ENCODE assay signal across 22 cellular contexts in the genomic region with DNA sequence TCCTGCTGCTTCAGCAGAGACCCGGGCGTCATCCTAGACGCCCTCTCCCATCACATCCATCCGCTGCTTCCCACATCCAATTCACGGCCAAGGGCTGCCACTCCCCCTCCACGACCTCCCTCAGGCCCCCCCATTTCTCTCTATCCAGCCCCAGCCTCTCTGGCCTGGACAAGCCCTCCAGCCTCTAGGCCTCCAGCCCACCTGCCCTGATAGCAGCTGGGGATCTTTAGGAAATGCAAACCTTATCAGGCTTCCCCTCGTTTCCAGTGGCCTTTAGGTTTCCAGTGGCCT. TPM values are rescaled to one million over a fixed set of nuclear protein-coding genes. Genes with fewer than 3 reads are reported as not detected.
DNase-seq lines count a peak whose midpoint lies in the region; ATAC-seq, FAIRE-seq and TF ChIP-seq lines count a peak whose summit lies in the region.
"Had no signal": no experiment of that assay in that cellular context is flagged by ENCODE, and none has a peak within 500 bp of the region (broad histone marks: within the 10 kb centered on the region; RNA-seq: fewer than 3 reads in every experiment).

No MANE protein-coding gene starts in this region.

- H3K9me3 ChIP-seq in right lobe of liver (no peaks in the 10 kb centered on the region), HepG2 (ENCODE audit: low read length) (no peaks in the 10 kb centered on the region), endodermal cell (ENCODE audit: control insufficient read depth, low read length) (no peaks in the 10 kb centered on the region), neuronal stem cell (replicated peaks in 1 of 2; ENCODE audit: control insufficient read depth in 2 of 2, insufficient read depth in 1 of 2, low read depth in 1 of 2, low read length in 2 of 2) (no peaks in the 10 kb centered on the region), upper lobe of right lung (no peaks in the 10 kb centered on the region), small intestine (ENCODE audit: control insufficient read depth, low read depth) (peaks cover 2% of the 10 kb centered on the region)
- H3K9me3 ChIP-seq: BLaER1 treated with 17β-estradiol and CSF1 and Interleukin-3, amounts not matched to agents 10 nM and 100 nM; HAP-1 had no signal

- H4K8ac ChIP-seq in neuronal stem cell (ENCODE audit: low read depth, low read length): no peak overlapping the region

- H3K27ac ChIP-seq in right lobe of liver (no peak overlapping the region), HepG2 (ENCODE audit: extremely low read length, insufficient read depth, low read length) (no peak overlapping the region), endodermal cell (ENCODE audit: low read depth, low read length) (no peak overlapping the region), neuronal stem cell (replicated peaks; ENCODE audit: low read length) (no peak overlapping the region), upper lobe of right lung (no peak overlapping the region), small intestine (ENCODE audit: low read depth in 1 of 2, low read length in 1 of 2) (no peak overlapping the region)
- H3K27ac ChIP-seq: BLaER1 treated with 17β-estradiol and CSF1 and Interleukin-3, amounts not matched to agents 10 nM and 100 nM had no signal

- no peak overlapping the region for H2BK5ac ChIP-seq in neuronal stem cell (ENCODE audit: low read length)

- no peaks in the 10 kb centered on the region for H4K20me1 ChIP-seq in HepG2 (ENCODE audit: insufficient read depth, low read length)

- H3K4me1 ChIP-seq in right lobe of liver: no peaks in the 10 kb centered on the region
- no peaks in the 10 kb centered on the region for H3K4me1 ChIP-seq in HepG2 (ENCODE audit: insufficient read depth, low read length)
- no peaks in the 10 kb centered on the region for H3K4me1 ChIP-seq in endodermal cell (ENCODE audit: control insufficient read depth, insufficient read depth, low read length)
- peaks cover 6 to 11% of the 10 kb centered on the region in 2 donors for H3K4me1 ChIP-seq in neuronal stem cell (ENCODE audit: control insufficient read depth in 2 of 2, insufficient read depth in 1 of 2, low read depth in 1 of 2, low read length in 2 of 2)
- H3K4me1 ChIP-seq in upper lobe of right lung: no peaks in the 10 kb centered on the region
- no peaks in the 10 kb centered on the region for H3K4me1 ChIP-seq in small intestine (ENCODE audit: control insufficient read depth in 2 of 2, insufficient read depth in 1 of 2, low read depth in 1 of 2, low read length in 1 of 2)
- H3K4me1 ChIP-seq: HAP-1 had no signal

- no peak overlapping the region for H3K9ac ChIP-seq in HepG2 (ENCODE audit: insufficient read depth, low read depth, low read length)
- no peak overlapping the region for H3K9ac ChIP-seq in endodermal cell (ENCODE audit: extremely low read depth, low read length, poor library complexity, severe bottlenecking)
- H3K9ac ChIP-seq in neuronal stem cell (ENCODE audit: low read depth, low read length, poor library complexity): no peak overlapping the region
- H3K9ac ChIP-seq: BLaER1 treated with 17β-estradiol and CSF1 and Interleukin-3, amounts not matched to agents 10 nM and 100 nM had no signal

- H3K27me3 ChIP-seq in right lobe of liver (no peaks in the 10 kb centered on the region), HepG2 (ENCODE audit: control insufficient read depth in 1 of 2, insufficient read depth in 2 of 2, low read length in 2 of 2) (no peaks in the 10 kb centered on the region), endodermal cell (ENCODE audit: control insufficient read depth, insufficient read depth, low read length, poor library complexity, severe bottlenecking) (no peaks in the 10 kb centered on the region), neuronal stem cell (ENCODE audit: control insufficient read depth in 3 of 3, insufficient read depth in 3 of 3, low read depth in 1 of 3, low read length in 3 of 3) (no peaks in the 10 kb centered on the region), upper lobe of right lung (no peaks in the 10 kb centered on the region), small intestine (ENCODE audit: control insufficient read depth in 2 of 2, insufficient read depth in 2 of 2, low read length in 2 of 2) (no peaks in the 10 kb centered on the region)
- H3K27me3 ChIP-seq: BLaER1 treated with 17β-estradiol and CSF1 and Interleukin-3, amounts not matched to agents 10 nM and 100 nM had no signal

- no peak overlapping the region for H3K4me3 ChIP-seq in right lobe of liver
- H3K4me3 ChIP-seq in HepG2 (replicated peaks in 1 of 3; ENCODE audit: insufficient read depth in 1 of 3, low read depth in 2 of 3, low read length in 3 of 3): no peak overlapping the region
- no peak overlapping the region for H3K4me3 ChIP-seq in endodermal cell (ENCODE audit: low read length)
- H3K4me3 ChIP-seq in neuronal stem cell (ENCODE audit: low read length in 2 of 2): no peak overlapping the region
- H3K4me3 ChIP-seq in upper lobe of right lung: no peak overlapping the region
- H3K4me3 ChIP-seq in small intestine (ENCODE audit: low read depth in 1 of 2, low read length in 2 of 2): no peak overlapping the region
- H3K4me3 ChIP-seq: BLaER1 treated with 17β-estradiol and CSF1 and Interleukin-3, amounts not matched to agents 10 nM and 100 nM; HAP-1 had no signal

- no peaks in the 10 kb centered on the region for H3K79me2 ChIP-seq in HepG2 (ENCODE audit: insufficient read depth, low read length)

- TF ChIP-seq EP300 in HepG2 (IDR thresholded peaks at IDR 0.05; ENCODE audit: low read depth in 2 of 2, low read length in 2 of 2): no peak
- no peak for TF ChIP-seq EP300 in HepG2 (CRISPR knock-in tag; IDR thresholded peaks at IDR 0.05; ENCODE audit: borderline replicate concordance)

- H3K9me3 Mint-ChIP-seq in endodermal cell: no peaks in the 10 kb centered on the region
- H3K9me3 Mint-ChIP-seq: CD4-positive, CD25-positive, alpha-beta regulatory T cell; CD8-positive, alpha-beta memory T cell had no signal

- no peak for TF ChIP-seq CTCF in right lobe of liver (IDR thresholded peaks at IDR 0.05)
- TF ChIP-seq CTCF in HepG2 (CRISPR knock-in tag; IDR thresholded peaks at IDR 0.05): no peak
- TF ChIP-seq CTCF in endodermal cell (conservative IDR thresholded peaks at IDR 0.05): no peak
- TF ChIP-seq CTCF in upper lobe of right lung (IDR thresholded peaks at IDR 0.05): no peak

- H3K27ac Mint-ChIP-seq in endodermal cell: no peak overlapping the region
- H3K27ac Mint-ChIP-seq: B cell had no signal

- peak overlapping the region; percentile 2 for H2AK5ac ChIP-seq in neuronal stem cell (ENCODE audit: low read depth, low read length)

- H3K27me3 Mint-ChIP-seq in endodermal cell (ENCODE audit: insufficient read depth): no peaks in the 10 kb centered on the region
- H3K27me3 Mint-ChIP-seq: B cell; CD4-positive, CD25-positive, alpha-beta regulatory T cell had no signal

- FAIRE-seq in HepG2 (lab: Jason Lieb, UNC): no peak
- no peak for FAIRE-seq in small intestine (lab: Jason Lieb, UNC)
- FAIRE-seq: GM12891, GM18507, H1 had no signal

- 91% methylated on average over 7 of the region's 7 CpGs for WGBS in right lobe of liver (ENCODE audit: insufficient coverage, low coverage, low lambda C conversion rate, missing lambda C conversion rate)
- 97% methylated on average over 7 of the region's 7 CpGs for WGBS in HepG2 (ENCODE audit: low lambda C conversion rate)
- WGBS in endodermal cell (ENCODE audit: insufficient coverage in 1 of 2, insufficient read length in 1 of 2), 2 experiments: 89 to 98% methylated on average over 5 to 7 of the region's 7 CpGs
- no CpG with 5 or more reads among the region's 7 CpGs for WGBS in neuronal stem cell (ENCODE audit: extremely low coverage in 2 of 2, insufficient read length in 2 of 2, insufficient replicate concordance in 1 of 2), 2 donors
- WGBS in small intestine, 3 donors: 86 to 92% (median 89%) methylated on average over 7 of the region's 7 CpGs

- no peak overlapping the region for H3K4me3 Mint-ChIP-seq in endodermal cell
- H3K4me3 Mint-ChIP-seq: B cell; CD4-positive, CD25-positive, alpha-beta regulatory T cell had no signal

- H4K91ac ChIP-seq in neuronal stem cell (ENCODE audit: low read depth, low read length, poor library complexity): no peak overlapping the region

- no peaks in the 10 kb centered on the region for H3K79me1 ChIP-seq in neuronal stem cell (ENCODE audit: low read depth, low read length)

- DNase-seq in right lobe of liver: peak in 2 of 3 donors; percentile 29 to 31
- DNase-seq in HepG2 (ENCODE audit: low spot score): no peak
- DNase-seq in endodermal cell: peak; percentile 17
- DNase-seq in neuronal stem cell (ENCODE audit: low spot score): no peak
- DNase-seq in upper lobe of right lung: peak; percentile 38
- no peak for DNase-seq in ACHN
- DNase-seq in small intestine: no peak
- DNase-seq: 8988T; CD4-positive, CD25-positive, alpha-beta regulatory T cell; CD8-positive, alpha-beta memory T cell; COR-L47; DMS 273 treated with DMSO at 0.1 percent for 48 hours; DMS53; DND-41; EL had no signal

- H2AFZ ChIP-seq in HepG2 (ENCODE audit: low read length) (no peak overlapping the region), neuronal stem cell (ENCODE audit: low read length) (no peak overlapping the region)

- H2BK12ac ChIP-seq in neuronal stem cell (ENCODE audit: low read length): no peak overlapping the region

- POLR2A ChIA-PET in HepG2 (lab: Yijun Ruan, JAX): no interaction called here

- peaks cover 9% of the 10 kb centered on the region for H3K36me3 Mint-ChIP-seq in endodermal cell (ENCODE audit: low read depth)

- BruUV-seq in HepG2 (replicated peaks; lab: Mats Ljungman, UMichigan): no TSS peak

- H3K14ac ChIP-seq in neuronal stem cell (ENCODE audit: low read length): peak overlapping the region; percentile 28

- H3K23ac ChIP-seq in neuronal stem cell (ENCODE audit: low read depth, low read length, poor library complexity): no peak overlapping the region

- H2BK15ac ChIP-seq in neuronal stem cell (ENCODE audit: low read length): no peak overlapping the region

- peak overlapping the region; percentile 20 for H2BK120ac ChIP-seq in neuronal stem cell (ENCODE audit: low read depth, low read length)

- TF ChIP-seq RAD21 in HepG2 (CRISPR knock-in tag; IDR thresholded peaks at IDR 0.05): no peak

- H3K4me2 ChIP-seq in HepG2 (ENCODE audit: low read depth, low read length): no peak overlapping the region
- no peak overlapping the region for H3K4me2 ChIP-seq in neuronal stem cell (ENCODE audit: insufficient read depth, low read length, poor library complexity, severe bottlenecking)
- H3K4me2 ChIP-seq: BLaER1 treated with 17β-estradiol and CSF1 and Interleukin-3, amounts not matched to agents 10 nM and 100 nM had no signal

- in situ Hi-C loops in HepG2 (cut with HindIII; ENCODE audit: extremely low pct_ligation_motif_present, low pct_unique_long_range_greater_than_20kb) (no loop called here), ACHN (cut with HindIII; ENCODE audit: low pct_ligation_motif_present, low pct_unique_long_range_greater_than_20kb, low sequenced_read_pairs) (no loop called here)

- CTCF ChIA-PET in HepG2 (lab: Yijun Ruan, JAX; ENCODE audit: low intra/inter-chr PET ratio, low total read pairs): no interaction called here

- no peak overlapping the region for H3K4ac ChIP-seq in neuronal stem cell (ENCODE audit: low read length)

- ATAC-seq in right lobe of liver (no peak), HepG2 (no peak), upper lobe of right lung (no peak), GM18861 (IDR thresholded peaks at IDR 0.05; ENCODE audit: unreplicated experiment) (no peak)

- no peak for TF ChIP-seq POLR2A in right lobe of liver (IDR thresholded peaks at IDR 0.05)
- no peak for TF ChIP-seq POLR2A in HepG2 (IDR thresholded peaks at IDR 0.05; ENCODE audit: insufficient read depth in 1 of 2, low read depth in 2 of 2, low read length in 2 of 2)

- H3K18ac ChIP-seq in neuronal stem cell (ENCODE audit: low read length): no peak overlapping the region

- intact Hi-C loops in right lobe of liver (cut with DNase I) (no loop called here), HepG2 (cut with micrococcal nuclease; ENCODE audit: unreplicated experiment) (no loop called here), upper lobe of right lung (cut with DNase I) (no loop called here)

- H3K4me1 Mint-ChIP-seq in endodermal cell: no peaks in the 10 kb centered on the region
- H3K4me1 Mint-ChIP-seq: B cell had no signal

- H3K36me3 ChIP-seq in right lobe of liver (peaks cover 0 to 18% (median 7%) of the 10 kb centered on the region in 4 donors), HepG2 (replicated peaks in 1 of 2; ENCODE audit: control insufficient read depth in 1 of 2, insufficient read depth in 2 of 2, low read length in 2 of 2) (peaks cover 0 to 4% of the 10 kb centered on the region in 2 experiments; a peak in 3 of 5 replicates), endodermal cell (ENCODE audit: control insufficient read depth, insufficient read depth, low read length) (peaks cover 6% of the 10 kb centered on the region), neuronal stem cell (replicated peaks in 1 of 2; ENCODE audit: control insufficient read depth in 2 of 2, insufficient read depth in 2 of 2, low read length in 2 of 2) (peaks cover 0 to 2% of the 10 kb centered on the region in 2 donors), upper lobe of right lung (no peaks in the 10 kb centered on the region), small intestine (ENCODE audit: control insufficient read depth in 2 of 2, insufficient read depth in 2 of 2, low read length in 2 of 2) (peaks cover 0 to 18% of the 10 kb centered on the region in 2 donors)
- H3K36me3 ChIP-seq: HAP-1 had no signal

RNA-seq across cellular contexts. Expression of a gene that starts 51.6 kb away (rescaled TPM):
- 100 to 1,000 TPM; 121 to 261 (median 167) TPM for total RNA-seq in right lobe of liver
- 75.1 and 81.0 TPM in 2 replicates for total RNA-seq in HepG2 (2016; rRNA removed; fragmentation: Illumina TruSeq; extraction: Trizol)
- 12.2 and 14.5 TPM in 2 replicates for total RNA-seq in HepG2 (2016; cell fraction: cytosol; rRNA removed; fragmentation: Illumina TruSeq; extraction: Trizol; ENCODE audit: low read depth)
- 76.9 and 79.4 TPM in 2 replicates for total RNA-seq in HepG2 (2016; cell fraction: insoluble cytoplasmic fraction; rRNA removed; fragmentation: Illumina TruSeq; extraction: Trizol)
- 29.4 and 31.9 TPM in 2 replicates for total RNA-seq in HepG2 (2016; cell fraction: membrane; rRNA removed; fragmentation: Illumina TruSeq; extraction: Trizol)
- 35.5 and 39.2 TPM in 2 replicates for total RNA-seq in HepG2 (2016; cell fraction: nucleus; rRNA removed; fragmentation: Illumina TruSeq; extraction: Trizol)
- polyA plus RNA-seq in HepG2 (2011; rRNA removed): 60.7 and 63.7 TPM in 2 replicates
- 56.0 and 100 TPM in 2 replicates for polyA plus RNA-seq in HepG2 (2011; cell fraction: cytosol; rRNA removed)
- polyA plus RNA-seq in HepG2 (2011; cell fraction: nucleus; rRNA removed): 50.1 and 50.6 TPM in 2 replicates
- polyA plus RNA-seq in HepG2 (2012): 45.4 and 52.9 TPM in 2 replicates
- polyA plus RNA-seq in HepG2 (2016; cell fraction: cytosol; fragmentation: Illumina TruSeq; extraction: Trizol; ENCODE audit: low read depth): 14.1 and 18.0 TPM in 2 replicates
- polyA plus RNA-seq in HepG2 (2016; cell fraction: insoluble cytoplasmic fraction; fragmentation: Illumina TruSeq; extraction: Trizol; ENCODE audit: low read depth): 103 and 110 TPM in 2 replicates
- 30.2 and 30.4 TPM in 2 replicates for polyA plus RNA-seq in HepG2 (2016; cell fraction: membrane; fragmentation: Illumina TruSeq; extraction: Trizol; ENCODE audit: low read depth)
- polyA plus RNA-seq in HepG2 (2016; cell fraction: nucleus; fragmentation: Illumina TruSeq; extraction: Trizol; ENCODE audit: insufficient read depth, low read depth): 79.7 and 88.3 TPM in 2 replicates
- polyA minus RNA-seq in HepG2 (2011; rRNA and poly(A)+ RNA removed; ENCODE audit: low replicate concordance): 62.3 and 119 TPM in 2 replicates
- 32.5 and 35.0 TPM in 2 replicates for polyA minus RNA-seq in HepG2 (2011; cell fraction: cytosol; rRNA and poly(A)+ RNA removed)
- 14.2 and 19.1 TPM in 2 replicates for polyA minus RNA-seq in HepG2 (2011; cell fraction: nucleus; rRNA and poly(A)+ RNA removed)
- total RNA-seq in endodermal cell: 10 to 100 TPM; 52.2 to 67.9 TPM
- 54.0 TPM for polyA plus RNA-seq in endodermal cell (2013, experiment 1 of 2)
- polyA plus RNA-seq in endodermal cell (2013, experiment 2 of 2): 42.9 TPM
- 35.9 TPM for polyA plus RNA-seq in neuronal stem cell (2013, experiment 1 of 2)
- 36.4 TPM for polyA plus RNA-seq in neuronal stem cell (2013, experiment 2 of 2)
- total RNA-seq in upper lobe of right lung: 78.4 TPM
- polyA plus RNA-seq in small intestine: 1,000 to 10,000 TPM in 1 of 3 donors, 100 to 1,000 TPM in 2; 159 to 1,330 (median 687) TPM

Comparison
In these comparisons a context has a peak if more than half of its experiments do, and no peak if none do; other contexts are left out.
1. DNase-seq: peak in right lobe of liver (2 of 3), endodermal cell (single experiment) and upper lobe of right lung (single experiment); none in HepG2 (single experiment), neuronal stem cell (single experiment), ACHN (single experiment) and small intestine (single experiment).